In the genomic region with DNA sequence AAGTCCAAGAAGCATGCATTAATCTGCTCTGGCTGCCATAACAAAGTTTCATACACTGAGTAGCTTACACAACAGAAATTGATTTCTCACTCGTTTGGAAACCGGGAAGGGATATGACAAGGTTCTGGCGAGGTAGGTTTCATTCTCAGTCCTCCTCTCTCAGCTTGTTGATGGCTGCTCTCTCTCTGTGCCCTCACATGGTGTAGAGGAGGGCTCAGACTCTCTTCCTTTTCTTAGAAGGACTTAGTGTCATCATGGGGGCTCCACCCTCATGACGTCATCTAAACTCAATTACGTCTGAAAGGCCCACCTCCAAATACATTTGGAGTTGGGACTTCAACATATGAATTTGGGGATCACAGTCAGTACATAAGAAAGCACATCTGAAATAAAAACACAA, we compare ENCODE assay signal across 1 cellular context.
TF ChIP-seq lines count a peak whose summit lies in the region.

No MANE protein-coding gene starts in this region.

TF ChIP-seq in GM23338, 12 proteins besides CTCF, POLR2A, EP300 and RAD21 (continued from another document):
- no peak for TF ChIP-seq ZNF462 (CRISPR knock-in tag; IDR thresholded peaks at IDR 0.05)
- TF ChIP-seq CREB1 (CRISPR knock-in tag; IDR thresholded peaks at IDR 0.05; ENCODE audit: low read depth) = no peak
- no peak for TF ChIP-seq EZH2 (IDR thresholded peaks at IDR 0.05; ENCODE audit: low read depth, unreplicated experiment)
- TF ChIP-seq REST (IDR thresholded peaks at IDR 0.05; ENCODE audit: unreplicated experiment) = no peak
